15 cellular contexts compared by ENCODE assay signal in the genomic region with DNA sequence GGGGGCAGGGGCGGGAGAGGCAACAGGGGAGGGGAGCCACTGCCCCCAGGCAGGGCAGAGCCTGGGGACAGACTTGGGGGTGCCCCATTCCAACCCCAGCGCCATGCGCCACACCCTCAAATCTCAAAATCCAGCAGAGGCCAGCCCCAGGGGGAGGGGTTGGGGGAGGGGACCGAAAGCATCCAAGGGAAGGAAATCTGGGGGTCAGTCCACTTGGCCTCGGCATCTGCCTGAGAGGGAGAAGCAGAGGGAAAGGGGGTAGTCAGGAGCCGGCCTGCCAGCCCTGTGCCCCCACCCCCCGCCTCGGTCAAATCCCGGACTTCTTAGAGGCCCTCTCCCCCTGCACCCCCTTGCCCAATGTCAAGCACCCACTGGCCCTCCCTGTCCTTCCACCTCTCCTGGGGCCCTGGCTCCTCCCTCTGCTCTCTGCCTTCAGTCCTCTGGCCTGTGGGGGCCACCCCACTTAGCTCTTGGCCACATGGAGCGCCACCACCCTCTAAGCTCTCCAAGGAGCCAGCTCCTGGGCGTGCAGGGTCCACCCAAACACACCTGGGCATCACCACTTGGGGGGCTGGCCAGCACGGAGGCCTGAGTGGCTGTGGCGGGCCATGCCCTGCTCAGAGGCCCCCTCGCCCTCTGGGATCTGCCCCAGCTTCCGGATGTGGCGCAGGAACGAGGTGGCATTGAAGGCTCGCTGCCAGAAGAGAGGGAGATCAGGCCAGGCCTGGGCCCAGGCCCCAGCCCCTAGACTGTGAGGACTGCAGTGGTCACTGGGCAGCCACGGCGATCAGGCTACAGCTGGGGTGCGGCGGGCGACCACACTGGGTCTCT. TPM values are rescaled to one million over a fixed set of nuclear protein-coding genes. Genes with fewer than 3 reads are reported as not detected.
A peak's percentile ranks its signal among the peaks of the same experiment; 100 is the strongest.
DNase-seq lines count a peak whose midpoint lies in the region; TF ChIP-seq lines count a peak whose summit lies in the region.
"Had no signal": no experiment of that assay in that cellular context is flagged by ENCODE, and none has a peak within 500 bp of the region (broad histone marks: within the 10 kb centered on the region; RNA-seq: fewer than 3 reads in every experiment).

No MANE protein-coding gene starts in this region.

- H3K27me3 ChIP-seq in H7 (ENCODE audit: control insufficient read depth, insufficient read depth, low read length) (peaks cover 6% of the 10 kb centered on the region), osteoblast (ENCODE audit: insufficient read depth, low read length) (peaks cover 21% of the 10 kb centered on the region)

- H3K79me2 ChIP-seq in osteoblast (ENCODE audit: insufficient read depth, low read length) = no peaks in the 10 kb centered on the region

- H3K4me1 ChIP-seq in osteoblast (ENCODE audit: insufficient read depth, low read length) = no peaks in the 10 kb centered on the region

- H3K4me3 ChIP-seq in H7 (ENCODE audit: insufficient read depth, low read depth, low read length) (no peak overlapping the region), osteoblast (ENCODE audit: insufficient read depth, low read length) (no peak overlapping the region)
- H3K4me3 ChIP-seq: BLaER1 treated with 17β-estradiol and CSF1 and Interleukin-3, amounts not matched to agents 10 nM and 100 nM; GM12878; HAP-1 had no signal

- no peaks in the 10 kb centered on the region for H4K20me1 ChIP-seq in osteoblast (ENCODE audit: insufficient read depth, low read length)
- H4K20me1 ChIP-seq: BLaER1 treated with 17β-estradiol and CSF1 and Interleukin-3, amounts not matched to agents 10 nM and 100 nM had no signal

- TF ChIP-seq CTCF in chondrocyte (IDR thresholded peaks at IDR 0.05) (no peak), osteoblast (IDR thresholded peaks at IDR 0.05; ENCODE audit: extremely low read depth, low read depth, low read length) (no peak)

- H3K4me1 Mint-ChIP-seq in chondrocyte (ENCODE audit: low read depth) = peaks cover 11% of the 10 kb centered on the region
- H3K4me1 Mint-ChIP-seq in T-helper 2 cell treated with Interferon-gamma antibody and Interleukin-4, amounts not matched to agents 5 μg/mL and 100 μg/mL, for 36 hours (ENCODE audit: low read depth) = peaks cover 4% of the 10 kb centered on the region

- H3K9me3 ChIP-seq in osteoblast (ENCODE audit: low read depth, low read length) = peaks cover 2% of the 10 kb centered on the region
- H3K9me3 ChIP-seq: HAP-1 had no signal

- no peak overlapping the region for H3K4me2 ChIP-seq in osteoblast (ENCODE audit: insufficient read depth, low read length)
- H3K4me2 ChIP-seq: BLaER1 treated with 17β-estradiol and CSF1 and Interleukin-3, amounts not matched to agents 10 nM and 100 nM had no signal

- H3K27ac Mint-ChIP-seq in chondrocyte (ENCODE audit: unreplicated experiment) = no peak overlapping the region
- no peak overlapping the region for H3K27ac Mint-ChIP-seq in T-helper 2 cell treated with Interferon-gamma antibody and Interleukin-4, amounts not matched to agents 5 μg/mL and 100 μg/mL, for 36 hours
- H3K27ac Mint-ChIP-seq: B cell; CD8-positive, alpha-beta T cell had no signal

- peaks cover 11% of the 10 kb centered on the region for H3K9me3 Mint-ChIP-seq in chondrocyte (ENCODE audit: low read depth)
- no peaks in the 10 kb centered on the region for H3K9me3 Mint-ChIP-seq in T-helper 2 cell treated with Interferon-gamma antibody and Interleukin-4, amounts not matched to agents 5 μg/mL and 100 μg/mL, for 36 hours
- H3K9me3 Mint-ChIP-seq: CD8-positive, alpha-beta T cell had no signal

- no peak overlapping the region for H2AFZ ChIP-seq in osteoblast (ENCODE audit: low read length)

- H3K27ac ChIP-seq in osteoblast (ENCODE audit: low read depth, low read length) = no peak overlapping the region
- H3K27ac ChIP-seq: BLaER1 treated with 17β-estradiol and CSF1 and Interleukin-3, amounts not matched to agents 10 nM and 100 nM had no signal

- H3K36me3 Mint-ChIP-seq in chondrocyte (ENCODE audit: low read depth) = peaks cover 2% of the 10 kb centered on the region
- no peaks in the 10 kb centered on the region for H3K36me3 Mint-ChIP-seq in T-helper 2 cell treated with Interferon-gamma antibody and Interleukin-4, amounts not matched to agents 5 μg/mL and 100 μg/mL, for 36 hours (ENCODE audit: low read depth)
- H3K36me3 Mint-ChIP-seq: CD8-positive, alpha-beta T cell had no signal

- H3K27me3 Mint-ChIP-seq in chondrocyte (ENCODE audit: low read depth) = peaks cover 15% of the 10 kb centered on the region
- H3K27me3 Mint-ChIP-seq in T-helper 2 cell treated with Interferon-gamma antibody and Interleukin-4, amounts not matched to agents 5 μg/mL and 100 μg/mL, for 36 hours (ENCODE audit: low read depth) = peaks cover 26% of the 10 kb centered on the region

- no peak overlapping the region for H3K4me3 Mint-ChIP-seq in chondrocyte (ENCODE audit: unreplicated experiment)
- H3K4me3 Mint-ChIP-seq in T-helper 2 cell treated with Interferon-gamma antibody and Interleukin-4, amounts not matched to agents 5 μg/mL and 100 μg/mL, for 36 hours = no peak overlapping the region
- H3K4me3 Mint-ChIP-seq: B cell; CD8-positive, alpha-beta T cell had no signal

- DNase-seq in H7 (peak; percentile 43), chondrocyte (ENCODE audit: low spot score) (peak; percentile 63), iPS-NIHi7 (ENCODE audit: extremely low spot score) (peak; percentile 5), osteoblast (ENCODE audit: insufficient read length, low spot score, missing footprints) (peak; percentile 56), NCI-H345 treated with DMSO at 0.1 percent for 48 hours (lab: John Stamatoyannopoulos, UW; ENCODE audit: unreplicated experiment) (no peak), NCI-H2107 (lab: John Stamatoyannopoulos, UW) (no peak)
- DNase-seq in T-helper 2 cell treated with Interferon-gamma antibody and Interleukin-4, amounts not matched to agents 5 μg/mL and 100 μg/mL, for 36 hours (ENCODE audit: low spot score) = no peak
- DNase-seq: DMS79 treated with DMSO at 0.1 percent for 48 hours, GF-D8 had no signal

- H3K36me3 ChIP-seq in H7 (replicated peaks; ENCODE audit: control insufficient read depth, insufficient read depth, low read length) (no peaks in the 10 kb centered on the region), osteoblast (ENCODE audit: insufficient read depth, low read length) (no peaks in the 10 kb centered on the region)
- H3K36me3 ChIP-seq: BLaER1 treated with 17β-estradiol and CSF1 and Interleukin-3, amounts not matched to agents 10 nM and 100 nM; HAP-1 had no signal

RNA-seq across cellular contexts. Expression of gene PNCK, which starts 3.5 kb away (rescaled TPM):
- 1.7 and 5.5 TPM in 2 replicates for total RNA-seq in H7 (2014; rRNA removed; shearing (Covaris generic))
- 3.2 to 3.8 TPM (median 3.5 TPM) in 3 replicates for total RNA-seq in chondrocyte
- 0.29 and 0.36 TPM in 2 replicates for total RNA-seq in osteoblast

RNA-seq across cellular contexts. Expression of gene SLC6A8, which starts 17.6 kb away (rescaled TPM):
- total RNA-seq in H7 (2014; rRNA removed; shearing (Covaris generic)) = 29.4 and 40.2 TPM in 2 replicates
- total RNA-seq in chondrocyte = 47.6 to 71.1 TPM (median 70.6 TPM) in 3 replicates
- 15.3 and 19.5 TPM in 2 replicates for total RNA-seq in osteoblast

RNA-seq across cellular contexts. Expression of gene DUSP9, which starts 23.1 kb away (rescaled TPM):
- 2.3 and 3.3 TPM in 2 replicates for total RNA-seq in H7 (2014; rRNA removed; shearing (Covaris generic))
- total RNA-seq in chondrocyte (0.13 to 0.77 TPM in 2 of 3 replicates, not detected in the other), osteoblast (under 0.01 TPM in 2 replicates)
- total RNA-seq: B cell; CD8-positive, alpha-beta T cell; HT-29 had no signal

RNA-seq across cellular contexts. Expression of gene BCAP31, which starts 54.1 kb away (rescaled TPM):
- total RNA-seq in H7 (2014; rRNA removed; shearing (Covaris generic)) = 95.0 and 176 TPM in 2 replicates
- total RNA-seq in chondrocyte (144 to 153 TPM (median 147 TPM) in 3 replicates), osteoblast (114 and 118 TPM in 2 replicates)

RNA-seq across cellular contexts. Expression of gene ABCD1, which starts 54.5 kb away (rescaled TPM):
- total RNA-seq in H7 (2014; rRNA removed; shearing (Covaris generic)) = 12.2 and 17.1 TPM in 2 replicates
- 19.0 to 25.4 TPM (median 20.3 TPM) in 3 replicates for total RNA-seq in chondrocyte
- total RNA-seq in osteoblast = 14.1 and 16.3 TPM in 2 replicates

Comparison
In these comparisons a context has a peak if more than half of its experiments do, and no peak if none do; other contexts are left out.
1. DNase-seq: peak in H7 (single experiment), chondrocyte (single experiment), iPS-NIHi7 (single experiment) and osteoblast (single experiment); none in NCI-H345 treated with DMSO at 0.1 percent for 48 hours (single experiment), NCI-H2107 (single experiment) and T-helper 2 cell treated with Interferon-gamma antibody and Interleukin-4, amounts not matched to agents 5 μg/mL and 100 μg/mL, for 36 hours (single experiment).